1 cellular context compared by ENCODE assay signal in genomic region chr17:42657824-42658588, GRCh38.
TF ChIP-seq lines count a peak whose summit lies in the region.

No MANE protein-coding gene starts in this region.

TF ChIP-seq in K562, 482 proteins besides CTCF, POLR2A, EP300 and RAD21 (continued from another document and continues in another):
- TF ChIP-seq ZFP91 (CRISPR knock-in tag; IDR thresholded peaks at IDR 0.05) (no peak), ZNF384 (IDR thresholded peaks at IDR 0.05; ENCODE audit: low read depth, low read length) (no peak), NR4A1 (CRISPR knock-in tag; IDR thresholded peaks at IDR 0.05) (no peak), NR4A1 (tag; IDR thresholded peaks at IDR 0.05) (peak; percentile 44; the same call in 1 of the 2 replicates), ZBTB12 (CRISPR knock-in tag; IDR thresholded peaks at IDR 0.05) (no peak), ZNF668 (CRISPR knock-in tag; IDR thresholded peaks at IDR 0.05) (peak; percentile 66; the same call in 1 of the 2 replicates), SAFB (IDR thresholded peaks at IDR 0.05; ENCODE audit: borderline replicate concordance, low read depth, low read length) (no peak), SMAD4 (CRISPR knock-in tag; conservative IDR thresholded peaks at IDR 0.05) (peak; percentile 64), POLR3G (IDR thresholded peaks at IDR 0.05; ENCODE audit: extremely low read depth, insufficient read length, insufficient replicate concordance) (no peak), MEF2D (tag; conservative IDR thresholded peaks at IDR 0.05; ENCODE audit: low read depth) (0 out of 2 replicates have a peak, but pooled peaks have one; percentile 67), NFXL1 (CRISPR knock-in tag; IDR thresholded peaks at IDR 0.05) (no peak), FOS (IDR thresholded peaks at IDR 0.05; ENCODE audit: extremely low read depth, insufficient read length) (no peak), HCFC1 (IDR thresholded peaks at IDR 0.05; ENCODE audit: low read depth, low read length) (no peak), ZNF217 (CRISPR knock-in tag; IDR thresholded peaks at IDR 0.05) (no peak), MTA2 (IDR thresholded peaks at IDR 0.05; ENCODE audit: low read depth) (no peak), KAT2B (IDR thresholded peaks at IDR 0.05; ENCODE audit: low read depth, low read length) (no peak), THRA (IDR thresholded peaks at IDR 0.05) (no peak), BCOR (IDR thresholded peaks at IDR 0.05) (0 out of 2 replicates have a peak, but pooled peaks have one; percentile 36), NFRKB (IDR thresholded peaks at IDR 0.05; ENCODE audit: low read depth) (no peak), ZNF41 (CRISPR knock-in tag; conservative IDR thresholded peaks at IDR 0.05) (0 out of 2 replicates have a peak, but pooled peaks have one; percentile 27), BCLAF1 (IDR thresholded peaks at IDR 0.05; ENCODE audit: borderline replicate concordance in 1 of 2, control insufficient read depth in 1 of 2, low read depth in 2 of 2, low read length in 1 of 2) (no peak), BDP1 (IDR thresholded peaks at IDR 0.05; ENCODE audit: insufficient read depth, insufficient read length) (no peak), RBM25 (IDR thresholded peaks at IDR 0.05; ENCODE audit: low read depth, low read length, severe bottlenecking) (peak; percentile 61), SNRNP70 (optimal IDR thresholded peaks at IDR 0.05; ENCODE audit: low read depth, low read length) (no peak), CHD2 (IDR thresholded peaks at IDR 0.05; ENCODE audit: low read depth, low read length) (no peak), PML (IDR thresholded peaks at IDR 0.05; ENCODE audit: low read length) (no peak), POLR3A (IDR thresholded peaks at IDR 0.05; ENCODE audit: borderline replicate concordance, extremely low read depth, insufficient read depth, insufficient read length) (no peak), CAMTA2 (CRISPR knock-in tag; conservative IDR thresholded peaks at IDR 0.05) (no peak), CREB3 (tag; conservative IDR thresholded peaks at IDR 0.05; ENCODE audit: low read depth) (peak; percentile 60; the same call in 1 of the 2 replicates)
- TF ChIP-seq, protein P1, sequence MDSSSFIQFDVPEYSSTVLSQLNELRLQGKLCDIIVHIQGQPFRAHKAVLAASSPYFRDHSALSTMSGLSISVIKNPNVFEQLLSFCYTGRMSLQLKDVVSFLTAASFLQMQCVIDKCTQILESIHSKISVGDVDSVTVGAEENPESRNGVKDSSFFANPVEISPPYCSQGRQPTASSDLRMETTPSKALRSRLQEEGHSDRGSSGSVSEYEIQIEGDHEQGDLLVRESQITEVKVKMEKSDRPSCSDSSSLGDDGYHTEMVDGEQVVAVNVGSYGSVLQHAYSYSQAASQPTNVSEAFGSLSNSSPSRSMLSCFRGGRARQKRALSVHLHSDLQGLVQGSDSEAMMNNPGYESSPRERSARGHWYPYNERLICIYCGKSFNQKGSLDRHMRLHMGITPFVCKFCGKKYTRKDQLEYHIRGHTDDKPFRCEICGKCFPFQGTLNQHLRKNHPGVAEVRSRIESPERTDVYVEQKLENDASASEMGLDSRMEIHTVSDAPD (CRISPR knock-in tag; IDR thresholded peaks at IDR 0.05) = no peak
- TF ChIP-seq, protein P2, sequence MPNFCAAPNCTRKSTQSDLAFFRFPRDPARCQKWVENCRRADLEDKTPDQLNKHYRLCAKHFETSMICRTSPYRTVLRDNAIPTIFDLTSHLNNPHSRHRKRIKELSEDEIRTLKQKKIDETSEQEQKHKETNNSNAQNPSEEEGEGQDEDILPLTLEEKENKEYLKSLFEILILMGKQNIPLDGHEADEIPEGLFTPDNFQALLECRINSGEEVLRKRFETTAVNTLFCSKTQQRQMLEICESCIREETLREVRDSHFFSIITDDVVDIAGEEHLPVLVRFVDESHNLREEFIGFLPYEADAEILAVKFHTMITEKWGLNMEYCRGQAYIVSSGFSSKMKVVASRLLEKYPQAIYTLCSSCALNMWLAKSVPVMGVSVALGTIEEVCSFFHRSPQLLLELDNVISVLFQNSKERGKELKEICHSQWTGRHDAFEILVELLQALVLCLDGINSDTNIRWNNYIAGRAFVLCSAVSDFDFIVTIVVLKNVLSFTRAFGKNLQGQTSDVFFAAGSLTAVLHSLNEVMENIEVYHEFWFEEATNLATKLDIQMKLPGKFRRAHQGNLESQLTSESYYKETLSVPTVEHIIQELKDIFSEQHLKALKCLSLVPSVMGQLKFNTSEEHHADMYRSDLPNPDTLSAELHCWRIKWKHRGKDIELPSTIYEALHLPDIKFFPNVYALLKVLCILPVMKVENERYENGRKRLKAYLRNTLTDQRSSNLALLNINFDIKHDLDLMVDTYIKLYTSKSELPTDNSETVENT (CRISPR knock-in tag; IDR thresholded peaks at IDR 0.05) = no peak
- TF ChIP-seq, protein P3, sequence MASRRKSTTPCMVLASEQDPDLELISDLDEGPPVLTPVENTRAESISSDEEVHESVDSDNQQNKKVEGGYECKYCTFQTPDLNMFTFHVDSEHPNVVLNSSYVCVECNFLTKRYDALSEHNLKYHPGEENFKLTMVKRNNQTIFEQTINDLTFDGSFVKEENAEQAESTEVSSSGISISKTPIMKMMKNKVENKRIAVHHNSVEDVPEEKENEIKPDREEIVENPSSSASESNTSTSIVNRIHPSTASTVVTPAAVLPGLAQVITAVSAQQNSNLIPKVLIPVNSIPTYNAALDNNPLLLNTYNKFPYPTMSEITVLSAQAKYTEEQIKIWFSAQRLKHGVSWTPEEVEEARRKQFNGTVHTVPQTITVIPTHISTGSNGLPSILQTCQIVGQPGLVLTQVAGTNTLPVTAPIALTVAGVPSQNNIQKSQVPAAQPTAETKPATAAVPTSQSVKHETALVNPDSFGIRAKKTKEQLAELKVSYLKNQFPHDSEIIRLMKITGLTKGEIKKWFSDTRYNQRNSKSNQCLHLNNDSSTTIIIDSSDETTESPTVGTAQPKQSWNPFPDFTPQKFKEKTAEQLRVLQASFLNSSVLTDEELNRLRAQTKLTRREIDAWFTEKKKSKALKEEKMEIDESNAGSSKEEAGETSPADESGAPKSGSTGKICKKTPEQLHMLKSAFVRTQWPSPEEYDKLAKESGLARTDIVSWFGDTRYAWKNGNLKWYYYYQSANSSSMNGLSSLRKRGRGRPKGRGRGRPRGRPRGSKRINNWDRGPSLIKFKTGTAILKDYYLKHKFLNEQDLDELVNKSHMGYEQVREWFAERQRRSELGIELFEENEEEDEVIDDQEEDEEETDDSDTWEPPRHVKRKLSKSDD (conservative IDR thresholded peaks at IDR 0.05; ENCODE audit: low read length) = no peak
- TF ChIP-seq, protein P4, sequence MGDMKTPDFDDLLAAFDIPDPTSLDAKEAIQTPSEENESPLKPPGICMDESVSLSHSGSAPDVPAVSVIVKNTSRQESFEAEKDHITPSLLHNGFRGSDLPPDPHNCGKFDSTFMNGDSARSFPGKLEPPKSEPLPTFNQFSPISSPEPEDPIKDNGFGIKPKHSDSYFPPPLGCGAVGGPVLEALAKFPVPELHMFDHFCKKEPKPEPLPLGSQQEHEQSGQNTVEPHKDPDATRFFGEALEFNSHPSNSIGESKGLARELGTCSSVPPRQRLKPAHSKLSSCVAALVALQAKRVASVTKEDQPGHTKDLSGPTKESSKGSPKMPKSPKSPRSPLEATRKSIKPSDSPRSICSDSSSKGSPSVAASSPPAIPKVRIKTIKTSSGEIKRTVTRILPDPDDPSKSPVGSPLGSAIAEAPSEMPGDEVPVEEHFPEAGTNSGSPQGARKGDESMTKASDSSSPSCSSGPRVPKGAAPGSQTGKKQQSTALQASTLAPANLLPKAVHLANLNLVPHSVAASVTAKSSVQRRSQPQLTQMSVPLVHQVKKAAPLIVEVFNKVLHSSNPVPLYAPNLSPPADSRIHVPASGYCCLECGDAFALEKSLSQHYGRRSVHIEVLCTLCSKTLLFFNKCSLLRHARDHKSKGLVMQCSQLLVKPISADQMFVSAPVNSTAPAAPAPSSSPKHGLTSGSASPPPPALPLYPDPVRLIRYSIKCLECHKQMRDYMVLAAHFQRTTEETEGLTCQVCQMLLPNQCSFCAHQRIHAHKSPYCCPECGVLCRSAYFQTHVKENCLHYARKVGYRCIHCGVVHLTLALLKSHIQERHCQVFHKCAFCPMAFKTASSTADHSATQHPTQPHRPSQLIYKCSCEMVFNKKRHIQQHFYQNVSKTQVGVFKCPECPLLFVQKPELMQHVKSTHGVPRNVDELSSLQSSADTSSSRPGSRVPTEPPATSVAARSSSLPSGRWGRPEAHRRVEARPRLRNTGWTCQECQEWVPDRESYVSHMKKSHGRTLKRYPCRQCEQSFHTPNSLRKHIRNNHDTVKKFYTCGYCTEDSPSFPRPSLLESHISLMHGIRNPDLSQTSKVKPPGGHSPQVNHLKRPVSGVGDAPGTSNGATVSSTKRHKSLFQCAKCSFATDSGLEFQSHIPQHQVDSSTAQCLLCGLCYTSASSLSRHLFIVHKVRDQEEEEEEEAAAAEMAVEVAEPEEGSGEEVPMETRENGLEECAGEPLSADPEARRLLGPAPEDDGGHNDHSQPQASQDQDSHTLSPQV (IDR thresholded peaks at IDR 0.05) = peak; percentile 90
- TF ChIP-seq, protein P5, sequence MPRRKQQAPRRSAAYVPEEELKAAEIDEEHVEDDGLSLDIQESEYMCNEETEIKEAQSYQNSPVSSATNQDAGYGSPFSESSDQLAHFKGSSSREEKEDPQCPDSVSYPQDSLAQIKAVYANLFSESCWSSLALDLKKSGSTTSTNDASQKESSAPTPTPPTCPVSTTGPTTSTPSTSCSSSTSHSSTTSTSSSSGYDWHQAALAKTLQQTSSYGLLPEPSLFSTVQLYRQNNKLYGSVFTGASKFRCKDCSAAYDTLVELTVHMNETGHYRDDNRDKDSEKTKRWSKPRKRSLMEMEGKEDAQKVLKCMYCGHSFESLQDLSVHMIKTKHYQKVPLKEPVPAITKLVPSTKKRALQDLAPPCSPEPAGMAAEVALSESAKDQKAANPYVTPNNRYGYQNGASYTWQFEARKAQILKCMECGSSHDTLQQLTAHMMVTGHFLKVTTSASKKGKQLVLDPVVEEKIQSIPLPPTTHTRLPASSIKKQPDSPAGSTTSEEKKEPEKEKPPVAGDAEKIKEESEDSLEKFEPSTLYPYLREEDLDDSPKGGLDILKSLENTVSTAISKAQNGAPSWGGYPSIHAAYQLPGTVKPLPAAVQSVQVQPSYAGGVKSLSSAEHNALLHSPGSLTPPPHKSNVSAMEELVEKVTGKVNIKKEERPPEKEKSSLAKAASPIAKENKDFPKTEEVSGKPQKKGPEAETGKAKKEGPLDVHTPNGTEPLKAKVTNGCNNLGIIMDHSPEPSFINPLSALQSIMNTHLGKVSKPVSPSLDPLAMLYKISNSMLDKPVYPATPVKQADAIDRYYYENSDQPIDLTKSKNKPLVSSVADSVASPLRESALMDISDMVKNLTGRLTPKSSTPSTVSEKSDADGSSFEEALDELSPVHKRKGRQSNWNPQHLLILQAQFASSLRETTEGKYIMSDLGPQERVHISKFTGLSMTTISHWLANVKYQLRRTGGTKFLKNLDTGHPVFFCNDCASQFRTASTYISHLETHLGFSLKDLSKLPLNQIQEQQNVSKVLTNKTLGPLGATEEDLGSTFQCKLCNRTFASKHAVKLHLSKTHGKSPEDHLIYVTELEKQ (CRISPR knock-in tag; IDR thresholded peaks at IDR 0.05) = no peak; the same call in 1 of the 2 replicates
